In genomic region chr12:129704232-129704830, GRCh38 we compare ENCODE assay signal across 20 cellular contexts.
DNase-seq lines count a peak whose midpoint lies in the region; ATAC-seq and TF ChIP-seq lines count a peak whose summit lies in the region.
"Had no signal": no experiment of that assay in that cellular context is flagged by ENCODE, and none has a peak within 500 bp of the region (broad histone marks: within the 10 kb centered on the region; RNA-seq: fewer than 3 reads in every experiment).

No MANE protein-coding gene starts in this region.

- H2BK120ac ChIP-seq in mesendoderm (ENCODE audit: low read depth, low read length) = no peak overlapping the region

- H3K9me3 Mint-ChIP-seq in GM23338 = peaks cover 95% of the 10 kb centered on the region
- H3K9me3 Mint-ChIP-seq in natural killer cell = peaks cover 10% of the 10 kb centered on the region in 2 donors

- no peak overlapping the region for H2AK5ac ChIP-seq in mesendoderm (ENCODE audit: low read length)

- H3K36me3 ChIP-seq in GM23338 (ENCODE audit: insufficient read depth) = peaks cover 10% of the 10 kb centered on the region; the same call in 1 of the 2 replicates
- no peaks in the 10 kb centered on the region for H3K36me3 ChIP-seq in brain microvascular endothelial cell (replicated peaks)
- no peaks in the 10 kb centered on the region for H3K36me3 ChIP-seq in mesendoderm (ENCODE audit: control insufficient read depth, insufficient read depth, low read length)
- H3K36me3 ChIP-seq: BLaER1 treated with 17β-estradiol and CSF1 and Interleukin-3, amounts not matched to agents 10 nM and 100 nM had no signal

- H4K5ac ChIP-seq in mesendoderm (ENCODE audit: low read length) = no peak overlapping the region

- no peaks in the 10 kb centered on the region for H3F3A ChIP-seq in GM23338 (replicated peaks; ENCODE audit: low read depth)

- H3K9me2 ChIP-seq in GM23338 (ENCODE audit: insufficient read depth) = no peaks in the 10 kb centered on the region

- H2AFZ ChIP-seq in GM23338 = no peak overlapping the region

- in situ Hi-C loops in brain microvascular endothelial cell (cut with HindIII; ENCODE audit: low pct_ligation_motif_present, low sequenced_read_pairs) = no loop called here

- H2BK15ac ChIP-seq in mesendoderm (replicated peaks; ENCODE audit: low read depth) = no peak overlapping the region

- no peak overlapping the region for H3K56ac ChIP-seq in mesendoderm (ENCODE audit: low read length)

- H3K27me3 ChIP-seq in GM23338 (ENCODE audit: insufficient read depth) (no peaks in the 10 kb centered on the region), brain microvascular endothelial cell (replicated peaks) (no peaks in the 10 kb centered on the region), mesendoderm (ENCODE audit: insufficient read depth, low read length, poor library complexity) (no peaks in the 10 kb centered on the region)
- H3K27me3 ChIP-seq: BLaER1 treated with 17β-estradiol and CSF1 and Interleukin-3, amounts not matched to agents 10 nM and 100 nM had no signal

- WGBS in mesendoderm (ENCODE audit: extremely low coverage, insufficient coverage, low lambda C conversion rate) = no CpG with 5 or more reads among the region's 11 CpGs

- H3K4me3 Mint-ChIP-seq in GM23338 = no peak overlapping the region
- H3K4me3 Mint-ChIP-seq in natural killer cell = no peak overlapping the region
- H3K4me3 Mint-ChIP-seq: CD8-positive, alpha-beta T cell had no signal

- H3K4me2 ChIP-seq in GM23338 (no peak overlapping the region), mesendoderm (ENCODE audit: low read length) (no peak overlapping the region)
- H3K4me2 ChIP-seq: BLaER1 treated with 17β-estradiol and CSF1 and Interleukin-3, amounts not matched to agents 10 nM and 100 nM had no signal

- no peak overlapping the region for H4K8ac ChIP-seq in mesendoderm (ENCODE audit: low read depth, low read length)

- H3K27ac Mint-ChIP-seq in GM23338 (no peak overlapping the region), natural killer cell (no peak overlapping the region)
- H3K27ac Mint-ChIP-seq: CD8-positive, alpha-beta T cell had no signal

- no peaks in the 10 kb centered on the region for H3K79me2 ChIP-seq in GM23338 (replicated peaks; ENCODE audit: insufficient read depth)
- H3K79me2 ChIP-seq in mesendoderm (ENCODE audit: control insufficient read depth, insufficient read depth, low read length) = no peaks in the 10 kb centered on the region

- H4K20me1 ChIP-seq in GM23338 (replicated peaks; ENCODE audit: insufficient read depth) = no peaks in the 10 kb centered on the region
- H4K20me1 ChIP-seq: BLaER1 treated with 17β-estradiol and CSF1 and Interleukin-3, amounts not matched to agents 10 nM and 100 nM had no signal

- H3K27ac ChIP-seq in GM23338 (ENCODE audit: low read depth) (no peak overlapping the region), brain microvascular endothelial cell (no peak overlapping the region), mesendoderm (ENCODE audit: low read depth, low read length) (no peak overlapping the region)
- H3K27ac ChIP-seq: BLaER1 treated with 17β-estradiol and CSF1 and Interleukin-3, amounts not matched to agents 10 nM and 100 nM; SK-N-MC had no signal

- no peak overlapping the region for H2BK5ac ChIP-seq in mesendoderm (ENCODE audit: low read length)

- peak; percentile 45 to 63 for TF ChIP-seq CTCF in GM23338 (conservative IDR thresholded peaks at IDR 0.05; ENCODE audit: low read depth in 2 of 2)
- peak; percentile 14 for TF ChIP-seq CTCF in brain microvascular endothelial cell (IDR thresholded peaks at IDR 0.05; ENCODE audit: low read depth, low read length, missing control alignments)
- no peak for TF ChIP-seq CTCF in natural killer cell (IDR thresholded peaks at IDR 0.05)

- H3K23ac ChIP-seq in mesendoderm (ENCODE audit: low read length) = no peak overlapping the region

- no peak overlapping the region for H3K18ac ChIP-seq in mesendoderm (ENCODE audit: low read length)

- intact Hi-C loops in natural killer cell (cut with micrococcal nuclease) = no loop called here
- intact Hi-C loops in Right ventricle myocardium superior (cut with DNase I) = no loop called here

- DNase-seq in GM23338 (ENCODE audit: low spot score) (peak; percentile 35), NCI-H2029 (lab: John Stamatoyannopoulos, UW) (peak; percentile 16), brain microvascular endothelial cell (no peak), mesendoderm (peak; percentile 11), natural killer cell (no peak), Right ventricle myocardium superior (no peak)
- DNase-seq: CD8-positive, alpha-beta T cell; DMS79; Kasumi-1; MM.1S; NCI-H1092 treated with DMSO at 0.1 percent for 48 hours; NCI-H1694; NCI-H2107; NCI-H226; NCI-H774 had no signal

- no peaks in the 10 kb centered on the region for H3K4me1 ChIP-seq in GM23338 (ENCODE audit: insufficient read depth)
- H3K4me1 ChIP-seq in mesendoderm (ENCODE audit: control insufficient read depth, low read depth, low read length) = no peaks in the 10 kb centered on the region
- H3K4me1 ChIP-seq: BLaER1 treated with 17β-estradiol and CSF1 and Interleukin-3, amounts not matched to agents 10 nM and 100 nM had no signal

- no peak overlapping the region for H3K4ac ChIP-seq in mesendoderm (ENCODE audit: low read depth, low read length)

- no peak overlapping the region for H3K4me3 ChIP-seq in GM23338
- no peak overlapping the region for H3K4me3 ChIP-seq in brain microvascular endothelial cell (ENCODE audit: low read depth, low read length)
- no peak overlapping the region for H3K4me3 ChIP-seq in mesendoderm (ENCODE audit: low read length)
- H3K4me3 ChIP-seq: BLaER1 treated with 17β-estradiol and CSF1 and Interleukin-3, amounts not matched to agents 10 nM and 100 nM; SK-N-MC had no signal

- H3K36me3 Mint-ChIP-seq in GM23338 (ENCODE audit: low read depth) (peaks cover 28% of the 10 kb centered on the region), natural killer cell (peaks cover 24% of the 10 kb centered on the region)
- H3K36me3 Mint-ChIP-seq: CD8-positive, alpha-beta T cell had no signal

- H3K9ac ChIP-seq in mesendoderm (ENCODE audit: low read length) = no peak overlapping the region
- H3K9ac ChIP-seq: BLaER1 treated with 17β-estradiol and CSF1 and Interleukin-3, amounts not matched to agents 10 nM and 100 nM had no signal

- H3K4me1 Mint-ChIP-seq in GM23338 (no peaks in the 10 kb centered on the region), natural killer cell (no peaks in the 10 kb centered on the region)

- H3K79me1 ChIP-seq in mesendoderm (ENCODE audit: low read length) = no peaks in the 10 kb centered on the region

- H3K27me3 Mint-ChIP-seq in GM23338 (ENCODE audit: insufficient read depth, low read depth, poor library complexity) = peaks cover 3% of the 10 kb centered on the region
- H3K27me3 Mint-ChIP-seq in natural killer cell (ENCODE audit: low read depth in 2 of 2) = no peaks in the 10 kb centered on the region

- ATAC-seq in GM23338 = no peak
- ATAC-seq in natural killer cell = no peak
- no peak for ATAC-seq in Right ventricle myocardium superior (ENCODE audit: poor library complexity)
- no peak for ATAC-seq in esophagus mucosa
- ATAC-seq: CD8-positive, alpha-beta T cell; HCT116; Right ventricle myocardium inferior had no signal

TF ChIP-seq in GM23338, 12 proteins besides CTCF, POLR2A, EP300 and RAD21:
- TF ChIP-seq EZH2phosphoT487 (IDR thresholded peaks at IDR 0.05; ENCODE audit: unreplicated experiment) = no peak
- no peak for TF ChIP-seq ETS1 (IDR thresholded peaks at IDR 0.05)
- no peak for TF ChIP-seq CREB1 (CRISPR knock-in tag; IDR thresholded peaks at IDR 0.05; ENCODE audit: low read depth)
- TF ChIP-seq NANOG (IDR thresholded peaks at IDR 0.05; ENCODE audit: borderline replicate concordance) = no peak
- no peak for TF ChIP-seq JUNB (IDR thresholded peaks at IDR 0.05; ENCODE audit: unreplicated experiment)
- TF ChIP-seq POLR2AphosphoS5 (IDR thresholded peaks at IDR 0.05; ENCODE audit: low read depth) = no peak
- TF ChIP-seq ZNF331 (CRISPR knock-in tag; IDR thresholded peaks at IDR 0.05; ENCODE audit: low read depth) = no peak
- TF ChIP-seq ZNF114 (CRISPR knock-in tag; IDR thresholded peaks at IDR 0.05) = no peak

Comparison
In these comparisons a context has a peak if more than half of its experiments do, and no peak if none do; other contexts are left out.
1. DNase-seq: peak in GM23338 (single experiment), NCI-H2029 (single experiment) and mesendoderm (single experiment); none in brain microvascular endothelial cell (single experiment), natural killer cell (single experiment) and Right ventricle myocardium superior (single experiment).